Comparison of ENCODE assay signal across 24 cellular contexts in the genomic region with DNA sequence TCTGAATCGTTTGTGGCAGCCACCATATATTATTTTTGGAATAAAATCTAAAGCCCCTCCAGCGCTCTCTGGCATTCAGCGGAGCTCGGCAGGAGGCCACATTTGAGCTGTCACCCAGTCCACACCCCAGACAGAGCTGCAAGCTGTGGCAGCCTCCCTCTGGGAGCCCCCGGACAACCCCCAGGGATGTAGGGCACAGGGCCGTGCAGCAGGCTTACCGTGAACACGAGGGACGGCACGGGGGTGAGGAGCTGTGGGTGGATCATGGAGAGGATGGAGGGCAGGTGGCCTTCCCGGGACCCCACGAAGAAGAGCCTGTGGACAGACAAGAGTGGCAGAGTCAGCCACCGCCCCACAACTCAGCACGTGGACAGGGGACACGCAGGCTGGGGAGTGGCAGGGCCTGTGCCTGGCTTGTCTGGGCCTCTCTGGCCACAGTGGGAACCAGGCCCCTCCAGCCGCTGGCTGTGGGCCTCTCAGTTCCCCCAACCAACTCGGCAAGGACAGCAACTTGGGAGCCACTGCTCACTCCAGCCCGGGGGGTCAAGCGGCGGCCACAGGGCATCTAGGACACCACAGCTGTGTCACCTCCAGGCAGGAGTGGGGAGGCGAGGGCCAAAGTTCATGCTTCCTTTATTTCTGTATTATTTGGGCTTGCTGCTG. TPM values are rescaled to one million over a fixed set of nuclear protein-coding genes. Genes with fewer than 3 reads are reported as not detected.
A peak's percentile ranks its signal among the peaks of the same experiment; 100 is the strongest.
DNase-seq lines count a peak whose midpoint lies in the region; ATAC-seq and TF ChIP-seq lines count a peak whose summit lies in the region.
"Had no signal": no experiment of that assay in that cellular context is flagged by ENCODE, and none has a peak within 500 bp of the region (broad histone marks: within the 10 kb centered on the region; RNA-seq: fewer than 3 reads in every experiment).

No MANE protein-coding gene starts in this region.

- H3K27ac ChIP-seq in GM23338 (ENCODE audit: low read depth) = 0 out of 2 replicates have a peak overlapping the region, but pooled peaks have one; percentile 32
- peak overlapping the region in 51 of 59 donors; percentile 4 to 88 (median 60) for H3K27ac ChIP-seq in dorsolateral prefrontal cortex
- H3K27ac ChIP-seq in mesodermal cell (ENCODE audit: low read depth, low read length, severe bottlenecking) = peak overlapping the region; percentile 59
- H3K27ac ChIP-seq in substantia nigra (ENCODE audit: low read depth, low read length, poor library complexity, severe bottlenecking) = no peak overlapping the region
- H3K27ac ChIP-seq: neural progenitor cell, prostate gland, tibial artery, VCaP had no signal

- no peaks in the 10 kb centered on the region for H3K27me3 Mint-ChIP-seq in activated CD4-positive, alpha-beta T cell treated with anti-CD3 and anti-CD28 coated beads, Interleukin-2, amount 10 ng/mL, durations not matched to agents 7 days and 5 days
- H3K27me3 Mint-ChIP-seq in activated CD4-positive, alpha-beta T cell treated with anti-CD3 and anti-CD28 coated beads, Interleukin-2, amount 10 ng/mL, durations not matched to agents 24 days and 14 days = no peaks in the 10 kb centered on the region
- peaks cover 5% of the 10 kb centered on the region for H3K27me3 Mint-ChIP-seq in GM23338 (ENCODE audit: insufficient read depth, low read depth, poor library complexity)
- H3K27me3 Mint-ChIP-seq: dendritic cell treated with granulocyte-macrophage colony-stimulating factor and Interleukin-4, amounts not matched to agents 40 ng/mL and 50 ng/mL, for 4 days; T-helper 17 cell had no signal

- DNase-seq in activated CD4-positive, alpha-beta T cell treated with anti-CD3 and anti-CD28 coated beads, Interleukin-2, amount 10 ng/mL, durations not matched to agents 7 days and 5 days = no peak
- DNase-seq in activated CD4-positive, alpha-beta T cell treated with anti-CD3 and anti-CD28 coated beads, Interleukin-2, amount 10 ng/mL, durations not matched to agents 24 days and 14 days = no peak
- DNase-seq in GM23338 (ENCODE audit: low spot score) (no peak), dorsolateral prefrontal cortex (no peak), DMS153 (lab: John Stamatoyannopoulos, UW) (no peak), substantia nigra (lab: John Stamatoyannopoulos, UW) (no peak)
- DNase-seq in effector CD8-positive, alpha-beta T cell (lab: John Stamatoyannopoulos, UW) = no peak
- DNase-seq: 8988T; activated effector memory CD4-positive, alpha-beta T cell treated with Interleukin-2 at 50 U/mL for 16 hours; DND-41; HFFc6; NCI-H1092 treated with DMSO at 0.1 percent for 48 hours; NCI-H1930; small intestine; stimulated activated CD4-positive, alpha-beta T cell treated with anti-CD3 and anti-CD28 coated beads, Interleukin-2, amount 100 ng/mL, for 48 hours; stimulated activated naive CD4-positive, alpha-beta T cell; T-helper 17 cell; tibial artery had no signal

- no peaks in the 10 kb centered on the region for H3K9me2 ChIP-seq in GM23338 (ENCODE audit: insufficient read depth)

- H3K4me3 Mint-ChIP-seq in activated CD4-positive, alpha-beta T cell treated with anti-CD3 and anti-CD28 coated beads, Interleukin-2, amount 10 ng/mL, durations not matched to agents 7 days and 5 days = no peak overlapping the region
- no peak overlapping the region for H3K4me3 Mint-ChIP-seq in activated CD4-positive, alpha-beta T cell treated with anti-CD3 and anti-CD28 coated beads, Interleukin-2, amount 10 ng/mL, durations not matched to agents 24 days and 14 days
- H3K4me3 Mint-ChIP-seq in GM23338 = no peak overlapping the region
- H3K4me3 Mint-ChIP-seq: dendritic cell treated with granulocyte-macrophage colony-stimulating factor and Interleukin-4, amounts not matched to agents 40 ng/mL and 50 ng/mL, for 4 days; HFFc6; T-helper 17 cell had no signal

- H3K36me3 ChIP-seq in GM23338 (ENCODE audit: insufficient read depth) = peaks cover 41% of the 10 kb centered on the region
- peaks cover 97% of the 10 kb centered on the region for H3K36me3 ChIP-seq in mesodermal cell (ENCODE audit: control insufficient read depth, insufficient read depth, low read length)
- H3K36me3 ChIP-seq: neural progenitor cell, prostate gland had no signal

- H3K79me2 ChIP-seq in GM23338 (replicated peaks; ENCODE audit: insufficient read depth) = peaks cover 18% of the 10 kb centered on the region

- 95% methylated on average over 19 to 20 of the region's 21 CpGs for WGBS in mesodermal cell (ENCODE audit: insufficient coverage in 2 of 2), 2 experiments

- no peak for ATAC-seq in GM23338
- ATAC-seq: T-helper 17 cell had no signal

- CTCF ChIA-PET in activated CD4-positive, alpha-beta T cell treated with anti-CD3 and anti-CD28 coated beads, Interleukin-2, amount 10 ng/mL, durations not matched to agents 7 days and 5 days (lab: Charles Lee) = interaction anchor here (1.6 to 3.3 kb wide), 6 partner anchors 9 to 59 kb away, joined by 4 to 20 read pairs (median 10); no protein-coding TSS in a partner anchor

- no peaks in the 10 kb centered on the region for H3K9me3 ChIP-seq in mesodermal cell (ENCODE audit: control insufficient read depth, low read length)
- H3K9me3 ChIP-seq: heart left ventricle, prostate gland, tibial artery had no signal

- TF ChIP-seq CTCF in GM23338 (conservative IDR thresholded peaks at IDR 0.05; ENCODE audit: low read depth in 2 of 2) (no peak), dorsolateral prefrontal cortex (IDR thresholded peaks at IDR 0.05 in 54 of 56, conservative IDR thresholded peaks at IDR 0.05 in 2 of 56; ENCODE audit: low read depth in 1 of 56, partially characterized antibody in 56 of 56) (no peak)

- H4K20me1 ChIP-seq in GM23338 (replicated peaks; ENCODE audit: insufficient read depth) = peaks cover 13% of the 10 kb centered on the region

- intact Hi-C loops in activated CD4-positive, alpha-beta T cell treated with anti-CD3 and anti-CD28 coated beads, Interleukin-2, amount 10 ng/mL, durations not matched to agents 24 days and 14 days (cut with micrococcal nuclease) = no loop called here
- intact Hi-C loops in dorsolateral prefrontal cortex (cut with DNase I) = no loop called here

- H3K4me1 Mint-ChIP-seq in activated CD4-positive, alpha-beta T cell treated with anti-CD3 and anti-CD28 coated beads, Interleukin-2, amount 10 ng/mL, durations not matched to agents 7 days and 5 days = peaks cover 10% of the 10 kb centered on the region
- peaks cover under 1% of the 10 kb centered on the region for H3K4me1 Mint-ChIP-seq in activated CD4-positive, alpha-beta T cell treated with anti-CD3 and anti-CD28 coated beads, Interleukin-2, amount 10 ng/mL, durations not matched to agents 24 days and 14 days
- peaks cover 4% of the 10 kb centered on the region for H3K4me1 Mint-ChIP-seq in GM23338
- H3K4me1 Mint-ChIP-seq: T-helper 17 cell had no signal

- H3K4me2 ChIP-seq in GM23338 = no peak overlapping the region
- H3K4me2 ChIP-seq: neural progenitor cell had no signal

- H3K27ac Mint-ChIP-seq in activated CD4-positive, alpha-beta T cell treated with anti-CD3 and anti-CD28 coated beads, Interleukin-2, amount 10 ng/mL, durations not matched to agents 7 days and 5 days = peak overlapping the region; percentile 13
- H3K27ac Mint-ChIP-seq in activated CD4-positive, alpha-beta T cell treated with anti-CD3 and anti-CD28 coated beads, Interleukin-2, amount 10 ng/mL, durations not matched to agents 24 days and 14 days = no peak overlapping the region
- H3K27ac Mint-ChIP-seq in GM23338 = no peak overlapping the region
- H3K27ac Mint-ChIP-seq: dendritic cell treated with granulocyte-macrophage colony-stimulating factor and Interleukin-4, amounts not matched to agents 40 ng/mL and 50 ng/mL, for 4 days; HFFc6; neural progenitor cell; T-helper 17 cell had no signal

- H2AFZ ChIP-seq in GM23338 = no peak overlapping the region
- H2AFZ ChIP-seq: neural progenitor cell had no signal

- peaks cover 31% of the 10 kb centered on the region for H3K36me3 Mint-ChIP-seq in activated CD4-positive, alpha-beta T cell treated with anti-CD3 and anti-CD28 coated beads, Interleukin-2, amount 10 ng/mL, durations not matched to agents 7 days and 5 days (ENCODE audit: low read depth)
- peaks cover 54% of the 10 kb centered on the region for H3K36me3 Mint-ChIP-seq in activated CD4-positive, alpha-beta T cell treated with anti-CD3 and anti-CD28 coated beads, Interleukin-2, amount 10 ng/mL, durations not matched to agents 24 days and 14 days (ENCODE audit: low read depth)
- H3K36me3 Mint-ChIP-seq in GM23338 (ENCODE audit: low read depth) = peaks cover 76% of the 10 kb centered on the region
- H3K36me3 Mint-ChIP-seq: neural progenitor cell had no signal

- POLR2A ChIA-PET in activated CD4-positive, alpha-beta T cell treated with anti-CD3 and anti-CD28 coated beads, Interleukin-2, amount 10 ng/mL, durations not matched to agents 7 days and 5 days (lab: Charles Lee) = no interaction called here

- H3K4me3 ChIP-seq in GM23338 (no peak overlapping the region), dorsolateral prefrontal cortex (no peak overlapping the region), mesodermal cell (ENCODE audit: extremely low read depth, insufficient read depth, low read length, poor library complexity, severe bottlenecking) (no peak overlapping the region)
- H3K4me3 ChIP-seq: neural progenitor cell, prostate gland, tibial artery had no signal

- no peaks in the 10 kb centered on the region for H3K9me3 Mint-ChIP-seq in activated CD4-positive, alpha-beta T cell treated with anti-CD3 and anti-CD28 coated beads, Interleukin-2, amount 10 ng/mL, durations not matched to agents 7 days and 5 days
- H3K9me3 Mint-ChIP-seq in activated CD4-positive, alpha-beta T cell treated with anti-CD3 and anti-CD28 coated beads, Interleukin-2, amount 10 ng/mL, durations not matched to agents 24 days and 14 days = no peaks in the 10 kb centered on the region
- no peaks in the 10 kb centered on the region for H3K9me3 Mint-ChIP-seq in GM23338
- H3K9me3 Mint-ChIP-seq: dendritic cell treated with granulocyte-macrophage colony-stimulating factor and Interleukin-4, amounts not matched to agents 40 ng/mL and 50 ng/mL, for 4 days; HFFc6; neural progenitor cell had no signal

- H3K27me3 ChIP-seq in GM23338 (ENCODE audit: insufficient read depth) = no peaks in the 10 kb centered on the region
- H3K27me3 ChIP-seq in dorsolateral prefrontal cortex = no peaks in the 10 kb centered on the region
- H3K27me3 ChIP-seq: heart left ventricle, neural progenitor cell, tibial artery had no signal

- peaks cover 6% of the 10 kb centered on the region; the same call in 1 of the 2 replicates for H3F3A ChIP-seq in GM23338 (replicated peaks; ENCODE audit: low read depth)

- no peaks in the 10 kb centered on the region; the same call in 1 of the 2 replicates for H3K4me1 ChIP-seq in GM23338 (ENCODE audit: insufficient read depth)
- H3K4me1 ChIP-seq in mesodermal cell (ENCODE audit: control insufficient read depth, insufficient read depth, low read length, poor library complexity, severe bottlenecking) = peaks cover 25% of the 10 kb centered on the region
- H3K4me1 ChIP-seq: prostate gland, tibial artery had no signal

RNA-seq across cellular contexts. Expression of a gene that starts 31.5 kb away (rescaled TPM):
- total RNA-seq in activated CD4-positive, alpha-beta T cell treated with anti-CD3 and anti-CD28 coated beads, Interleukin-2, amount 10 ng/mL, durations not matched to agents 7 days and 5 days = 10 to 100 TPM; 73.1 to 77.1 TPM
- total RNA-seq in activated CD4-positive, alpha-beta T cell treated with anti-CD3 and anti-CD28 coated beads, Interleukin-2, amount 10 ng/mL, durations not matched to agents 24 days and 14 days = 408 and 410 TPM in 2 replicates
- total RNA-seq in GM23338 (2014; rRNA removed; shearing (Covaris generic)) = 328 and 386 TPM in 2 replicates
- polyA plus RNA-seq in GM23338 (2016; fragmentation: Nextera tagmentation; extraction: Ambion mirVana) = 107 and 109 TPM in 2 replicates
- 100 to 1,000 TPM in 16 of 120 experiments, 10 to 100 TPM in 104; 37.8 to 157 (median 74.3) TPM for total RNA-seq in dorsolateral prefrontal cortex
- 90.6 TPM for polyA plus RNA-seq in mesodermal cell (2013, experiment 1 of 2)
- 76.9 TPM for polyA plus RNA-seq in mesodermal cell (2013, experiment 2 of 2)
